In genomic region chr15:66854012-66854965, GRCh38 we compare ENCODE assay signal across 14 cellular contexts.
DNase-seq lines count a peak whose midpoint lies in the region; ATAC-seq, FAIRE-seq and TF ChIP-seq lines count a peak whose summit lies in the region.
"Had no signal": no experiment of that assay in that cellular context is flagged by ENCODE, and none has a peak within 500 bp of the region (broad histone marks: within the 10 kb centered on the region; RNA-seq: fewer than 3 reads in every experiment).

No MANE protein-coding gene starts in this region.

- H3K27ac ChIP-seq in K562 (ENCODE audit: extremely low read depth, low read depth, low read length) (no peak overlapping the region), mesendoderm (ENCODE audit: low read depth, low read length) (no peak overlapping the region), transverse colon (no peak overlapping the region)
- H3K27ac ChIP-seq: left ventricle myocardium inferior, neutrophil, VCaP had no signal

- H3K23ac ChIP-seq in mesendoderm (ENCODE audit: low read length) = no peak overlapping the region

- H2BK120ac ChIP-seq in mesendoderm (ENCODE audit: low read depth, low read length) = no peak overlapping the region

- no peak for TF ChIP-seq CTCF in K562 (IDR thresholded peaks at IDR 0.05 in 2 of 3, conservative IDR thresholded peaks at IDR 0.05 in 1 of 3; ENCODE audit: insufficient read depth in 2 of 3, low read depth in 1 of 3, low read length in 3 of 3)
- no peak for TF ChIP-seq CTCF in transverse colon (IDR thresholded peaks at IDR 0.05)

- H4K20me1 ChIP-seq in K562 (replicated peaks; ENCODE audit: control insufficient read depth, insufficient read depth, low read length) = no peaks in the 10 kb centered on the region

- H3K4me3 ChIP-seq in K562 = no peak overlapping the region
- no peak overlapping the region for H3K4me3 ChIP-seq in mesendoderm (ENCODE audit: low read length)
- H3K4me3 ChIP-seq in transverse colon = peak overlapping the region in 1 of 4 donors; percentile 23
- H3K4me3 ChIP-seq: left ventricle myocardium inferior had no signal

- POLR2A ChIA-PET in K562 (lab: Yijun Ruan, JAX) = interaction anchor here (0.7 to 1.0 kb wide), 3 partner anchors 51 to 272 kb away, joined by 3 read pairs; no protein-coding TSS in a partner anchor

- H2BK15ac ChIP-seq in mesendoderm (replicated peaks; ENCODE audit: low read depth) = no peak overlapping the region

- H3K18ac ChIP-seq in mesendoderm (ENCODE audit: low read length) = no peak overlapping the region

- 31% methylated on average over 18 of the region's 23 CpGs for WGBS in K562 (ENCODE audit: insufficient coverage, low coverage, missing lambda C conversion rate)
- WGBS in mesendoderm (ENCODE audit: extremely low coverage, insufficient coverage, low lambda C conversion rate) = no CpG with 5 or more reads among the region's 23 CpGs
- 53 to 61% methylated on average over 3 to 23 of the region's 23 CpGs for WGBS in transverse colon (ENCODE audit: low coverage in 1 of 2), 2 donors

- peak overlapping the region; percentile 64 for H3K4me2 ChIP-seq in K562 (ENCODE audit: insufficient read depth, low read length)
- no peak overlapping the region for H3K4me2 ChIP-seq in mesendoderm (ENCODE audit: low read length)

- intact Hi-C loops in K562 (cut with micrococcal nuclease) (loop anchor here (5.0 to 10.0 kb wide), 6 partner anchors 52 to 359 kb away; partner anchors contain the start of gene SNAPC5), transverse colon (cut with DNase I; ENCODE audit: low total_unique reads) (loop anchor here (5.0 kb wide), 3 partner anchors 77 to 252 kb away; partner anchors contain the start of gene SMAD6)

- no peaks in the 10 kb centered on the region for H3K79me1 ChIP-seq in mesendoderm (ENCODE audit: low read length)

- TF ChIP-seq EP300 in K562 (IDR thresholded peaks at IDR 0.05; ENCODE audit: low read length) (no peak), transverse colon (IDR thresholded peaks at IDR 0.05; ENCODE audit: low read depth) (no peak)

- H3K9ac ChIP-seq in K562 (ENCODE audit: insufficient read depth in 1 of 2, low read depth in 2 of 2, low read length in 2 of 2) (peak overlapping the region in 1 of 2 experiments; percentile 84; a peak in 2 of 4 replicates), mesendoderm (ENCODE audit: low read length) (no peak overlapping the region)

- H2BK5ac ChIP-seq in mesendoderm (ENCODE audit: low read length) = no peak overlapping the region

- no peaks in the 10 kb centered on the region for H3K27me3 ChIP-seq in K562 (ENCODE audit: control insufficient read depth in 2 of 2, insufficient read depth in 2 of 2, low read length in 2 of 2)
- H3K27me3 ChIP-seq in mesendoderm (ENCODE audit: insufficient read depth, low read length, poor library complexity) = no peaks in the 10 kb centered on the region
- no peaks in the 10 kb centered on the region for H3K27me3 ChIP-seq in transverse colon

- no peak overlapping the region for H2AK5ac ChIP-seq in mesendoderm (ENCODE audit: low read length)

- CTCF ChIA-PET in K562 (lab: Yijun Ruan, JAX; ENCODE audit: low intra/inter-chr PET ratio) = interaction anchor here (0.8 to 6.1 kb wide), 3 partner anchors 50 to 79 kb away, joined by 6 to 37 read pairs (median 9); no protein-coding TSS in a partner anchor

- H3K4me1 ChIP-seq in K562 (replicated peaks in 1 of 2; ENCODE audit: control insufficient read depth in 2 of 2, insufficient read depth in 2 of 2, low read length in 2 of 2) (peaks cover 24 to 36% of the 10 kb centered on the region in 2 experiments; a peak in 4 of 5 replicates), mesendoderm (ENCODE audit: control insufficient read depth, low read depth, low read length) (peaks cover 8% of the 10 kb centered on the region), transverse colon (peaks cover 7 to 22% (median 12%) of the 10 kb centered on the region in 4 donors)

- in situ Hi-C loops in K562 (cut with MboI) = loop anchor here (10.0 kb wide), 1 partner anchor 259 kb away; no protein-coding TSS in a partner anchor
- in situ Hi-C loops in transverse colon (cut with MboI; ENCODE audit: low pct_ligation_motif_present in 1 of 4, low pct_unique_long_range_greater_than_20kb in 1 of 4, low sequenced_read_pairs in 3 of 4) = loop anchor here in 2 of 4 donors (10.0 kb wide), 2 partner anchors 249 to 259 kb away; no protein-coding TSS in a partner anchor

- DNase-seq in activated CD8-positive, alpha-beta memory T cell treated with anti-CD3 and anti-CD28 coated beads for 24 hours = peak; percentile 38
- DNase-seq in activated CD8-positive, alpha-beta memory T cell treated with anti-CD3 and anti-CD28 coated beads, Interleukin-2, amount 50 U/mL, for 4 hours = no peak
- DNase-seq in K562 (ENCODE audit: extremely low read depth in 1 of 4, low spot score in 3 of 4) (no peak), mesendoderm (no peak), transverse colon (peak; percentile 7), Kasumi-1 (lab: John Stamatoyannopoulos, UW) (no peak), NCI-H187 treated with DMSO at 0.1 percent for 48 hours (lab: John Stamatoyannopoulos, UW) (no peak)
- DNase-seq: NCI-H1694, NCI-H2227 treated with DMSO at 0.1 percent for 48 hours had no signal

- TF ChIP-seq RAD21 in K562 (CRISPR knock-in tag; conservative IDR thresholded peaks at IDR 0.05 in 1 of 2, IDR thresholded peaks at IDR 0.05 in 1 of 2) = no peak

- H3K4ac ChIP-seq in mesendoderm (ENCODE audit: low read depth, low read length) = no peak overlapping the region

- H4K8ac ChIP-seq in mesendoderm (ENCODE audit: low read depth, low read length) = no peak overlapping the region

- peak overlapping the region; percentile 17 for H3K56ac ChIP-seq in mesendoderm (ENCODE audit: low read length)

- H3K36me3 ChIP-seq in K562 (ENCODE audit: control insufficient read depth, insufficient read depth, low read length) = no peaks in the 10 kb centered on the region
- no peaks in the 10 kb centered on the region for H3K36me3 ChIP-seq in mesendoderm (ENCODE audit: control insufficient read depth, insufficient read depth, low read length)
- no peaks in the 10 kb centered on the region for H3K36me3 ChIP-seq in transverse colon
- H3K36me3 ChIP-seq: left ventricle myocardium inferior, neutrophil had no signal

- peak overlapping the region; percentile 88 for H2AFZ ChIP-seq in K562 (ENCODE audit: low read depth, low read length)

- H3K9me3 ChIP-seq in K562 (replicated peaks; ENCODE audit: control insufficient read depth, insufficient read depth, low read depth, low read length) (no peaks in the 10 kb centered on the region), transverse colon (no peaks in the 10 kb centered on the region)
- H3K9me3 ChIP-seq: Caco-2, left ventricle myocardium inferior, neutrophil had no signal

- H4K5ac ChIP-seq in mesendoderm (ENCODE audit: low read length) = no peak overlapping the region

- ATAC-seq in K562 (no peak), HG02759 (IDR thresholded peaks at IDR 0.05; ENCODE audit: unreplicated experiment) (no peak)

- TF ChIP-seq POLR2A in K562 (conservative IDR thresholded peaks at IDR 0.05) (no peak), transverse colon (IDR thresholded peaks at IDR 0.05) (no peak)

- no peaks in the 10 kb centered on the region for H3K9me1 ChIP-seq in K562 (ENCODE audit: control insufficient read depth, insufficient read depth, low read length)

- no peak for FAIRE-seq in K562 (lab: Jason Lieb, UNC)

- H3K79me2 ChIP-seq in K562 (ENCODE audit: control insufficient read depth, insufficient read depth, low read length) (no peaks in the 10 kb centered on the region), mesendoderm (ENCODE audit: control insufficient read depth, insufficient read depth, low read length) (no peaks in the 10 kb centered on the region)

- BruUV-seq in K562 (replicated peaks; lab: Mats Ljungman, UMichigan) = no TSS peak

TF ChIP-seq in K562, 482 proteins besides CTCF, POLR2A, EP300 and RAD21 (continues in another document):
- TF ChIP-seq CREM (IDR thresholded peaks at IDR 0.05; ENCODE audit: low read depth) (no peak), CUX1 (CRISPR knock-in tag; IDR thresholded peaks at IDR 0.05) (no peak)

Comparison
In these comparisons a context has a peak if more than half of its experiments do, and no peak if none do; other contexts are left out.
1. DNase-seq: peak in activated CD8-positive, alpha-beta memory T cell treated with anti-CD3 and anti-CD28 coated beads for 24 hours (single experiment) and transverse colon (single experiment); none in activated CD8-positive, alpha-beta memory T cell treated with anti-CD3 and anti-CD28 coated beads, Interleukin-2, amount 50 U/mL, for 4 hours (single experiment), K562 (0 of 4), mesendoderm (single experiment), Kasumi-1 (0 of 2) and NCI-H187 treated with DMSO at 0.1 percent for 48 hours (single experiment).